Comparison of ENCODE assay signal across 13 cellular contexts in the genomic region with DNA sequence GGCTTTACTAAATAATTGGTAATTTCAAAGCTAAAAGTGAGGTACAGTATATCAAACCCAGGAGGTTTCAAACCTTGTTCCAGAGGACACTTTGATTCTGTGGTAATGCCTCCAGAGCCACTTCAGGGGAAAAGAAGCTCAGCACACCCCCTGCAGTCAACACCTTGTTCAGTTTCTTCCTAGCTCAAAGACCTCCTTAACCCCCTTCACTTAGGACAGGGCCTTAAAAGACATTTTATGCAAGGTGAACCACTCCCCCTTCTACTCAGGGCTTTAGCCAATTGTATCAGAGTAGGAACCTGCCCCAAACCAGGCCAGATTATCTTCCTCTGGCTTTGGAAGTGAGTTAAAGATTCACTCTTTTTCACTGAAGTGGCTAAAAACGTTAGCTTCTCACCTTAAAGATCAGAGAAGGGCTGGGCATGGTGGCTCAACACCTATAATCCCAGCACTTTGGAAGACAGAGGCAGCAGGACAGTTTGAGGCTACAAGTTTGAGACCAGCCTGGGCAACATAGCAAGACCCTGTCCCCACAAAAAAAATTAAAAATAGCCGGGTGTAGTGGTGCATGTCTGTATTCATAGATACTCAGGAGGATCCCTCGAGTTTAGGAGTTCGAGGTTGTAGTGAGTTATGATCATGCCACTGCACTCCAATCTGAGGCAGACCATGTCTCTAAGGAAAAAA. TPM values are rescaled to one million over a fixed set of nuclear protein-coding genes. Genes with fewer than 3 reads are reported as not detected.
DNase-seq lines count a peak whose midpoint lies in the region; ATAC-seq, FAIRE-seq and TF ChIP-seq lines count a peak whose summit lies in the region.
"Had no signal": no experiment of that assay in that cellular context is flagged by ENCODE, and none has a peak within 500 bp of the region (broad histone marks: within the 10 kb centered on the region; RNA-seq: fewer than 3 reads in every experiment).

No MANE protein-coding gene starts in this region.

- H3K9me3 Mint-ChIP-seq in Calu3 (ENCODE audit: low read depth, unreplicated experiment) (no peaks in the 10 kb centered on the region), naive B cell (no peaks in the 10 kb centered on the region), glutamatergic neuron (ENCODE audit: unreplicated experiment) (peaks cover 2% of the 10 kb centered on the region)

- TF ChIP-seq RAD21 in HCT116 (IDR thresholded peaks at IDR 0.05; ENCODE audit: low read depth) (no peak), GM12878 (IDR thresholded peaks at IDR 0.05; ENCODE audit: insufficient read depth, low read depth, low read length) (no peak)

- peaks cover 16% of the 10 kb centered on the region for H3K4me1 Mint-ChIP-seq in Calu3 (ENCODE audit: low read depth, unreplicated experiment)
- H3K4me1 Mint-ChIP-seq in naive B cell, result peaks cover 28 to 69% (median 46%) of the 10 kb centered on the region in 3 donors
- peaks cover 6% of the 10 kb centered on the region for H3K4me1 Mint-ChIP-seq in glutamatergic neuron (ENCODE audit: low read depth, unreplicated experiment)

- H3K27me3 ChIP-seq in HCT116 (ENCODE audit: insufficient read depth, low read length) (no peaks in the 10 kb centered on the region), GM12878 (replicated peaks in 1 of 2; ENCODE audit: control insufficient read depth in 2 of 2, insufficient read depth in 2 of 2, low read length in 1 of 2) (no peaks in the 10 kb centered on the region)
- H3K27me3 ChIP-seq: spleen had no signal

- H3K27me3 Mint-ChIP-seq in Calu3 (ENCODE audit: unreplicated experiment) (no peaks in the 10 kb centered on the region), naive B cell (no peaks in the 10 kb centered on the region), glutamatergic neuron (ENCODE audit: unreplicated experiment) (no peaks in the 10 kb centered on the region)
- H3K27me3 Mint-ChIP-seq: activated CD4-positive, alpha-beta T cell treated with anti-CD3 and anti-CD28 coated beads for 36 hours had no signal

- H4K20me1 ChIP-seq in HCT116 (ENCODE audit: insufficient read depth) (no peaks in the 10 kb centered on the region; the same call in 1 of the 2 replicates), GM12878 (ENCODE audit: control insufficient read depth, insufficient read depth) (no peaks in the 10 kb centered on the region)

- FAIRE-seq in GM12878 (lab: Jason Lieb, UNC), result no peak
- FAIRE-seq: endothelial cell of umbilical vein had no signal

- no peaks in the 10 kb centered on the region for H3K9me2 ChIP-seq in HCT116 (ENCODE audit: insufficient read depth)

- SMC1A ChIA-PET in GM12878 (lab: Charles Lee; ENCODE audit: uncharacterized antibody, unreplicated experiment), result interaction anchor here (0.6 to 7.7 kb wide), 14 partner anchors 10 to 678 kb away, joined by 3 to 68 read pairs (median 4); a partner anchor contains a TSS

- ATAC-seq in HCT116, result no peak
- no peak for ATAC-seq in GM12878
- no peak for ATAC-seq in naive B cell (ENCODE audit: low read depth in 2 of 2)
- ATAC-seq: activated CD4-positive, alpha-beta T cell treated with anti-CD3 and anti-CD28 coated beads for 36 hours had no signal

- H3K79me2 ChIP-seq in HCT116 (ENCODE audit: insufficient read depth, low read length), result peaks cover 76% of the 10 kb centered on the region
- H3K79me2 ChIP-seq in GM12878 (ENCODE audit: control insufficient read depth, insufficient read depth, low read length), result peaks cover 48% of the 10 kb centered on the region

- no peak overlapping the region for H3K27ac ChIP-seq in HCT116 (ENCODE audit: low read depth, low read length)
- peak overlapping the region; percentile 27; the same call in 1 of the 2 replicates for H3K27ac ChIP-seq in GM12878 (ENCODE audit: control insufficient read depth, insufficient read depth)

- H2AFZ ChIP-seq in HCT116 (ENCODE audit: low read depth, low read length, poor library complexity, severe bottlenecking), result no peak overlapping the region
- no peak overlapping the region for H2AFZ ChIP-seq in GM12878 (ENCODE audit: control insufficient read depth, low read depth, low read length)

- peaks cover 7 to 32% of the 10 kb centered on the region in 2 experiments; a peak in 3 of 4 replicates for H3K4me1 ChIP-seq in HCT116 (ENCODE audit: control insufficient read depth in 1 of 2, insufficient read depth in 2 of 2, low read length in 2 of 2)
- peaks cover 15% of the 10 kb centered on the region; the same call in 1 of the 2 replicates for H3K4me1 ChIP-seq in GM12878 (ENCODE audit: control insufficient read depth, insufficient read depth, low read length)

- no peak overlapping the region for H3K9ac ChIP-seq in HCT116 (ENCODE audit: low read length)
- no peak overlapping the region for H3K9ac ChIP-seq in GM12878 (ENCODE audit: control insufficient read depth, insufficient read depth, low read length)

- intact Hi-C loops in Calu3 (cut with micrococcal nuclease; ENCODE audit: unreplicated experiment), result loop anchor here (5.0 kb wide), 2 partner anchors 113 to 163 kb away; no protein-coding TSS in a partner anchor
- intact Hi-C loops in HCT116 (cut with micrococcal nuclease), result no loop called here
- intact Hi-C loops in GM12878 (cut with micrococcal nuclease; ENCODE audit: unreplicated experiment), result loop anchor here (5.0 kb wide), 1 partner anchor 132 kb away; a partner anchor contains a TSS

- no peak for TF ChIP-seq CTCF in Calu3 (IDR thresholded peaks at IDR 0.05; ENCODE audit: unreplicated experiment)
- no peak for TF ChIP-seq CTCF in HCT116 (IDR thresholded peaks at IDR 0.05 in 2 of 3, conservative IDR thresholded peaks at IDR 0.05 in 1 of 3; ENCODE audit: borderline replicate concordance in 1 of 3, insufficient read depth in 1 of 3, low read depth in 2 of 3, low read length in 2 of 3)
- peak in 2 of 3 experiments; percentile 15 to 30; a peak in 3 of 6 replicates for TF ChIP-seq CTCF in GM12878 (IDR thresholded peaks at IDR 0.05 in 2 of 3, conservative IDR thresholded peaks at IDR 0.05 in 1 of 3; ENCODE audit: control insufficient read depth in 2 of 3, extremely low read depth in 1 of 3, insufficient read depth in 1 of 3, low read depth in 3 of 3, low read length in 3 of 3)
- TF ChIP-seq CTCF in glutamatergic neuron (IDR thresholded peaks at IDR 0.05; ENCODE audit: partially characterized antibody, unreplicated experiment), result no peak

- BruUV-seq in Calu3 (replicated peaks; lab: Mats Ljungman, UMichigan) (no TSS peak), HCT116 (replicated peaks; lab: Mats Ljungman, UMichigan) (TSS peak; percentile 3), GM12878 (replicated peaks; lab: Mats Ljungman, UMichigan) (TSS peak; percentile 16)

- RAD21 ChIA-PET in HCT116 (lab: Charles Lee; ENCODE audit: low non-redundant PET in 1 of 2, low total read pairs in 2 of 2, uncharacterized antibody in 2 of 2, unreplicated experiment in 2 of 2) (no interaction called here), GM12878 (lab: Charles Lee; ENCODE audit: unreplicated experiment) (interaction anchor here (0.6 to 2.2 kb wide), 18 partner anchors 11 to 292 kb away, joined by 3 to 10 read pairs (median 4); a partner anchor contains a TSS)

- peak overlapping the region; percentile 12 for H3K4me3 Mint-ChIP-seq in Calu3 (ENCODE audit: low read depth, unreplicated experiment)
- peak overlapping the region in 5 of 8 donors; percentile 25 to 71 (median 61) for H3K4me3 Mint-ChIP-seq in naive B cell
- H3K4me3 Mint-ChIP-seq in glutamatergic neuron (ENCODE audit: unreplicated experiment), result no peak overlapping the region

- no peak for TF ChIP-seq POLR2A in HCT116 (IDR thresholded peaks at IDR 0.05; ENCODE audit: borderline replicate concordance, extremely low read depth, insufficient read depth, insufficient read length)
- no peak for TF ChIP-seq POLR2A in GM12878 (IDR thresholded peaks at IDR 0.05; ENCODE audit: low read depth, low read length)

- TF ChIP-seq EP300 in GM12878 (IDR thresholded peaks at IDR 0.05; ENCODE audit: borderline replicate concordance in 1 of 2, control insufficient read depth in 1 of 2, low read depth in 2 of 2, low read length in 2 of 2), result no peak

- CTCF ChIA-PET in Calu3 (lab: Charles Lee) (interaction anchor here (0.7 kb wide), 1 partner anchor 413 kb away, joined by 5 read pairs; no protein-coding TSS in a partner anchor), HCT116 (lab: Charles Lee) (interaction anchor here (1.3 kb wide), 1 partner anchor 92 kb away, joined by 3 read pairs; a partner anchor contains a TSS), GM12878 (lab: Yijun Ruan, JAX) (interaction anchor here (0.6 to 5.2 kb wide), 17 partner anchors 11 to 988 kb away, joined by 3 to 28 read pairs (median 4); a partner anchor contains a TSS)

- 76% methylated on average over 4 of the region's 4 CpGs for WGBS in GM12878 (ENCODE audit: insufficient coverage, insufficient replicate concordance, low lambda C conversion rate, missing lambda C conversion rate)

- H3K4me3 ChIP-seq in HCT116 (replicated peaks in 1 of 2; ENCODE audit: low read depth in 1 of 2, low read length in 2 of 2) (no peak overlapping the region), GM12878 (no peak overlapping the region; the same call in 1 of the 2 replicates)

- no peak for DNase-seq in Calu3
- DNase-seq in HCT116 (ENCODE audit: low read depth, low spot score), result no peak
- DNase-seq in GM12878 (ENCODE audit: low read depth, low spot score), result no peak
- no peak for DNase-seq in naive B cell
- no peak for DNase-seq in glutamatergic neuron
- no peak for DNase-seq in NCI-H510A treated with DMSO at 0.1 percent for 48 hours (lab: John Stamatoyannopoulos, UW)
- no peak for DNase-seq in GM19240 (ENCODE audit: insufficient read length, low spot score)
- DNase-seq in NCI-H146 treated with DMSO at 0.1 percent for 48 hours (lab: John Stamatoyannopoulos, UW; ENCODE audit: unreplicated experiment), result no peak
- DNase-seq: activated gamma-delta T cell treated with Interleukin-2 at 50 U/mL for 16 hours, NCI-H1092 treated with DMSO at 0.1 percent for 48 hours, spleen had no signal

- H3K36me3 ChIP-seq in HCT116 (ENCODE audit: control insufficient read depth in 1 of 2, insufficient read depth in 2 of 2, low read length in 2 of 2), result no peaks in the 10 kb centered on the region
- no peaks in the 10 kb centered on the region for H3K36me3 ChIP-seq in GM12878 (ENCODE audit: control insufficient read depth in 2 of 2, insufficient read depth in 2 of 2, low read length in 1 of 2)

- H3K4me2 ChIP-seq in HCT116 (ENCODE audit: low read length), result no peak overlapping the region
- H3K4me2 ChIP-seq in GM12878 (ENCODE audit: control insufficient read depth, insufficient read depth), result peak overlapping the region; percentile 67

- H3K9me3 ChIP-seq in HCT116 (ENCODE audit: control insufficient read depth in 1 of 2, insufficient read depth in 1 of 2, low read depth in 1 of 2, low read length in 2 of 2) (no peaks in the 10 kb centered on the region), GM12878 (replicated peaks; ENCODE audit: control insufficient read depth, insufficient read depth, low read length) (no peaks in the 10 kb centered on the region)
- H3K9me3 ChIP-seq: spleen had no signal

- H3K27ac Mint-ChIP-seq in Calu3 (ENCODE audit: unreplicated experiment) (no peak overlapping the region), naive B cell (peak overlapping the region in 2 of 6 donors; percentile 23 to 87), glutamatergic neuron (ENCODE audit: unreplicated experiment) (no peak overlapping the region)
- H3K27ac Mint-ChIP-seq: activated CD4-positive, alpha-beta T cell treated with anti-CD3 and anti-CD28 coated beads for 36 hours had no signal

- POLR2A ChIA-PET in HCT116 (lab: Charles Lee) (no interaction called here), GM12878 (lab: Charles Lee) (interaction anchor here (1.0 to 5.6 kb wide), 7 partner anchors 10 to 676 kb away, joined by 3 to 39 read pairs (median 6); a partner anchor contains a TSS)

- in situ Hi-C loops in GM12878 (cut with MboI), result no loop called here

- H3K36me3 Mint-ChIP-seq in Calu3 (ENCODE audit: insufficient read depth, unreplicated experiment) (peaks cover 27% of the 10 kb centered on the region), naive B cell (no peaks in the 10 kb centered on the region), glutamatergic neuron (ENCODE audit: unreplicated experiment) (no peaks in the 10 kb centered on the region)

RNA-seq across cellular contexts. Expression of a gene that starts 3.4 kb away (rescaled TPM):
- total RNA-seq in Calu3 (2022) (23.7 and 25.1 TPM in 2 replicates), HCT116 (2021; ENCODE audit: unreplicated experiment) (22.3 TPM), GM12878 (2014; rRNA removed) (10.9 and 20.2 TPM in 2 replicates), GM12878 (2014; rRNA removed; fragmentation: Illumina TruSeq; extraction: Trizol) (13.6 and 17.5 TPM in 2 replicates), GM12878 (2021) (13.0 and 15.3 TPM in 2 replicates), glutamatergic neuron (ENCODE audit: unreplicated experiment) (20.5 TPM)
- 5.2 and 8.7 TPM in 2 replicates for polyA plus RNA-seq in HCT116 (2012)
- 35.1 and 47.7 TPM in 2 replicates for total RNA-seq in GM12878 (2013; cell fraction: nucleolus; rRNA removed)
- polyA plus RNA-seq in GM12878 (2011; ENCODE audit: low read depth), result 2.8 TPM
- polyA plus RNA-seq in GM12878 (2011; rRNA removed) (14.0 and 18.6 TPM in 2 replicates), GM12878 (2014; fragmentation: Illumina TruSeq; extraction: Trizol) (8.5 and 8.8 TPM in 2 replicates), GM12878 (2014; fragmentation: Nextera tagmentation; extraction: Ambion mirVana) (1 to 10 TPM; 1.8 to 3.5 TPM), GM12878 (2014; rRNA removed) (6.7 and 7.8 TPM in 2 replicates), GM12878 (2016; fragmentation: Nextera tagmentation; extraction: Ambion mirVana) (10 to 100 TPM in 1 of 2 experiments, 1 to 10 TPM in 1; 9.7 to 11.1 TPM), naive B cell (ENCODE audit: low read depth in 6 of 6) (10 to 100 TPM; 15.2 to 31.6 (median 27.1) TPM)
- 7.3 and 7.6 TPM in 2 replicates for polyA plus RNA-seq in GM12878 (2011; cell fraction: cytosol; rRNA removed)
- polyA plus RNA-seq in GM12878 (2011; cell fraction: nucleus; rRNA removed), result 7.7 and 9.6 TPM in 2 replicates
- polyA plus RNA-seq in GM12878 (2012), result 5.8 and 11.1 TPM in 2 replicates
- polyA minus RNA-seq in GM12878 (2011; rRNA and poly(A)+ RNA removed), result 14.7 and 18.6 TPM in 2 replicates
- 8.7 and 8.9 TPM in 2 replicates for polyA minus RNA-seq in GM12878 (2011; cell fraction: cytosol; rRNA and poly(A)+ RNA removed)
- polyA minus RNA-seq in GM12878 (2011; cell fraction: nucleus; rRNA and poly(A)+ RNA removed), result 6.2 and 7.1 TPM in 2 replicates

Comparison
In these comparisons a context has a peak if more than half of its experiments do, and no peak if none do; other contexts are left out.
1. CTCF ChIP-seq: peak in GM12878 (2 of 3); none in Calu3 (single experiment), HCT116 (0 of 3) and glutamatergic neuron (single experiment).